21 cellular contexts compared by ENCODE assay signal in genomic region chr18:10100236-10100635, GRCh38.
"Had no signal": no experiment of that assay in that cellular context is flagged by ENCODE, and none has a peak within 500 bp of the region (broad histone marks: within the 10 kb centered on the region; RNA-seq: fewer than 3 reads in every experiment).

No MANE protein-coding gene starts in this region.

- DNase-seq: activated B cell treated with CpG ODN at 0.5 μM for 24 hours; activated CD4-positive, alpha-beta T cell treated with anti-CD3 and anti-CD28 coated beads for 1 hour; activated CD4-positive, alpha-beta T cell treated with anti-CD3 and anti-CD28 coated beads, Interleukin-2, amount 10 ng/mL, durations not matched to agents 24 days and 14 days; activated CD4-positive, alpha-beta T cell treated with anti-CD3 and anti-CD28 coated beads, Interleukin-2, amount 50 U/mL, for 48 hours; activated CD8-positive, alpha-beta memory T cell treated with anti-CD3 and anti-CD28 coated beads, Interleukin-2, amount 10 ng/mL, durations not matched to agents 7 days and 5 days; activated effector memory CD4-positive, alpha-beta T cell treated with anti-CD3 and anti-CD28 coated beads, Interleukin-2, amount 50 U/mL, for 16 hours; activated naive CD4-positive, alpha-beta T cell treated with Interleukin-2 at 50 U/mL for 16 hours; activated naive CD8-positive, alpha-beta T cell treated with anti-CD3 and anti-CD28 coated beads, Interleukin-2, amount 50 U/mL, for 24 hours; activated T-cell treated with anti-CD3 and anti-CD28 coated beads, Interleukin-2, amount 50 U/mL, for 24 hours; KG1; NCI-H1048; NCI-H1930; NCI-H2107; NCI-H526 treated with DMSO at 0.1 percent for 48 hours; Peyer's patch; Right ventricle myocardium superior; SJCRH30; SW 1271 had no signal

- H3K27me3 ChIP-seq: Peyer's patch, SJCRH30 had no signal

- H3K4me1 ChIP-seq: Peyer's patch, SJCRH30 had no signal

- H3K9me3 ChIP-seq: Peyer's patch, SJCRH30 had no signal

- H3K4me3 ChIP-seq: Peyer's patch, SJCRH30 had no signal

- H3K36me3 ChIP-seq: Peyer's patch, SJCRH30 had no signal

- ATAC-seq: activated CD8-positive, alpha-beta memory T cell treated with anti-CD3 and anti-CD28 coated beads, Interleukin-2, amount 10 ng/mL, durations not matched to agents 7 days and 5 days; activated naive CD4-positive, alpha-beta T cell treated with anti-CD3 and anti-CD28 coated beads, Interleukin-2, amount 50 U/mL, for 72 hours; activated naive CD8-positive, alpha-beta T cell treated with anti-CD3 and anti-CD28 coated beads, Interleukin-2, amount 50 U/mL, for 24 hours; SK-N-SH treated with all-trans-retinoic acid at 6 μM for 48 hours had no signal

- H3K27ac ChIP-seq: Peyer's patch, RWPE1, SJCRH30 had no signal
